In the genomic region with DNA sequence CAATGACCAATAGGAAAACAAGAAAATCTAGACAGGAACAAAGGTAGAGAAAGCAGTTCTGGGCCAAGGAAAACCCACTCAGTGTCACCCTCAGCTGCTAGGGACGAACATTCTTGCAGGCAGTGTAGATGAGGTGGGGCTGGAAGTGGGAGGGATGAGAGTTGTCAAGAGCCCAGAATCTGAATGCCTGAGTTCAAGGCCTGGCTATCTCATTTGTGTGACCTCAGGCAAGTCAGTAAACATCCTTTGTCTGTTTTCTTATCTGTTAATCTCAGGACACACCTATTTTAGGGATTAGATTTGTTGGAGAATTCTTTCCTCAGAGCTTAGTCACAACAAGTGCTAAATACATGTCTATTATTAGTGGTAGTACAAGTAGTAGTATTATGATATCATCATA, we compare ENCODE assay signal across 18 cellular contexts.
"Had no signal": no experiment of that assay in that cellular context is flagged by ENCODE, and none has a peak within 500 bp of the region (broad histone marks: within the 10 kb centered on the region; RNA-seq: fewer than 3 reads in every experiment).

No MANE protein-coding gene starts in this region.

- H3K79me2 ChIP-seq: hepatocyte had no signal

- H3K4me1 Mint-ChIP-seq: natural killer cell had no signal

- H3K4me3 ChIP-seq: colonic mucosa, hepatocyte, stomach, thoracic aorta, transverse colon had no signal

- H3K27ac ChIP-seq: colonic mucosa, hepatocyte, stomach, thoracic aorta, transverse colon had no signal

- H3K27ac Mint-ChIP-seq: natural killer cell had no signal

- H3K36me3 ChIP-seq: colonic mucosa, stomach, thoracic aorta, transverse colon had no signal

- H3K36me3 Mint-ChIP-seq: natural killer cell had no signal

- H3K9me3 ChIP-seq: colonic mucosa, stomach, thoracic aorta, transverse colon had no signal

- ATAC-seq: left lobe of liver, natural killer cell had no signal

- DNase-seq: colonic mucosa; dermis blood vessel endothelial cell; foreskin melanocyte; head of caudate nucleus; kidney glomerular epithelial cell; mammary epithelial cell; natural killer cell; posterior cingulate gyrus; small intestine; stimulated activated CD4-positive, alpha-beta T cell treated with anti-CD3 and anti-CD28 coated beads, Interleukin-12 subunit alpha, Interleukin-12 subunit beta, amount 100 ng/mL, for 4 hours; stimulated activated naive CD4-positive, alpha-beta T cell; stomach; substantia nigra; transverse colon had no signal

- H3K4me1 ChIP-seq: stomach had no signal

- H3K27me3 ChIP-seq: colonic mucosa, hepatocyte, stomach, transverse colon had no signal

- H3K4me2 ChIP-seq: hepatocyte had no signal

- H3K4me3 Mint-ChIP-seq: natural killer cell, neural crest cell had no signal

- H2AFZ ChIP-seq: hepatocyte had no signal
